Comparison of ENCODE assay signal across 22 cellular contexts in genomic region chr2:88252646-88253045, GRCh38.
"Had no signal": no experiment of that assay in that cellular context is flagged by ENCODE, and none has a peak within 500 bp of the region (broad histone marks: within the 10 kb centered on the region; RNA-seq: fewer than 3 reads in every experiment).

No MANE protein-coding gene starts in this region.

- H3K9me3 Mint-ChIP-seq: activated naive CD8-positive, alpha-beta T cell treated with anti-CD3 and anti-CD28 coated beads, Interleukin-2, amount 50 U/mL, for 24 hours; activated T-helper 1 cell treated with anti-CD3 and anti-CD28 coated beads, Interleukin-12 subunit alpha, Interleukin-12 subunit beta, Interleukin-2, Interleukin-4 antibody, amounts not matched to agents 30 ng/mL and 10 ng/mL and 1 ng/mL, durations not matched to agents 14 hours and 24 hours and 36 hours; type B pancreatic cell had no signal

- H3K9me3 ChIP-seq: heart left ventricle, lower lobe of right lung, thoracic aorta had no signal

- H3K27ac ChIP-seq: coronary artery, epithelial cell of prostate, heart left ventricle, lower lobe of right lung, thoracic aorta, WERI-Rb-1 had no signal

- H3K36me3 ChIP-seq: heart left ventricle, lower lobe of right lung, thoracic aorta, WERI-Rb-1 had no signal

- H3K4me1 Mint-ChIP-seq: activated naive CD8-positive, alpha-beta T cell treated with anti-CD3 and anti-CD28 coated beads, Interleukin-2, amount 50 U/mL, for 24 hours; neural crest cell had no signal

- H3K27ac Mint-ChIP-seq: activated CD8-positive, alpha-beta T cell treated with anti-CD3 and anti-CD28 coated beads, Interleukin-2, amount 10 ng/mL, durations not matched to agents 7 days and 5 days; activated naive CD8-positive, alpha-beta T cell treated with anti-CD3 and anti-CD28 coated beads, Interleukin-2, amount 50 U/mL, for 24 hours; activated T-helper 1 cell treated with anti-CD3 and anti-CD28 coated beads, Interleukin-12 subunit alpha, Interleukin-12 subunit beta, Interleukin-2, Interleukin-4 antibody, amounts not matched to agents 30 ng/mL and 10 ng/mL and 1 ng/mL, durations not matched to agents 14 hours and 24 hours and 36 hours; naive thymus-derived CD4-positive, alpha-beta T cell; progenitor cell of endocrine pancreas; type B pancreatic cell had no signal

- ATAC-seq: activated CD8-positive, alpha-beta T cell treated with anti-CD3 and anti-CD28 coated beads, Interleukin-2, amount 10 ng/mL, durations not matched to agents 7 days and 5 days; activated naive CD8-positive, alpha-beta T cell treated with anti-CD3 and anti-CD28 coated beads, Interleukin-2, amount 50 U/mL, for 24 hours; heart left ventricle; lower lobe of right lung; naive thymus-derived CD4-positive, alpha-beta T cell had no signal

- H3K4me1 ChIP-seq: lower lobe of right lung had no signal

- H3K4me3 Mint-ChIP-seq: activated CD8-positive, alpha-beta T cell treated with anti-CD3 and anti-CD28 coated beads, Interleukin-2, amount 10 ng/mL, durations not matched to agents 7 days and 5 days; activated naive CD8-positive, alpha-beta T cell treated with anti-CD3 and anti-CD28 coated beads, Interleukin-2, amount 50 U/mL, for 24 hours; activated T-helper 1 cell treated with anti-CD3 and anti-CD28 coated beads, Interleukin-12 subunit alpha, Interleukin-12 subunit beta, Interleukin-2, Interleukin-4 antibody, amounts not matched to agents 30 ng/mL and 10 ng/mL and 1 ng/mL, durations not matched to agents 14 hours and 24 hours and 36 hours; naive thymus-derived CD4-positive, alpha-beta T cell; neural crest cell; type B pancreatic cell had no signal

- DNase-seq: activated CD4-positive, alpha-beta T cell treated with anti-CD3 and anti-CD28 coated beads for 1 hour; activated CD4-positive, alpha-beta T cell treated with anti-CD3 and anti-CD28 coated beads, Interleukin-2, amount 50 U/mL, for 1 hour; activated CD8-positive, alpha-beta T cell treated with anti-CD3 and anti-CD28 coated beads, Interleukin-2, amount 10 ng/mL, durations not matched to agents 7 days and 5 days; activated gamma-delta T cell; activated naive CD4-positive, alpha-beta T cell treated with anti-CD3 and anti-CD28 coated beads, Interleukin-2, amount 50 U/mL, for 16 hours; activated naive CD8-positive, alpha-beta T cell treated with anti-CD3 and anti-CD28 coated beads, Interleukin-2, amount 50 U/mL, for 24 hours; cerebellar nuclear complex; heart left ventricle; left colon; lower lobe of right lung; naive thymus-derived CD4-positive, alpha-beta T cell; retina; stimulated activated CD4-positive, alpha-beta T cell treated with anti-CD3 and anti-CD28 coated beads, Interleukin-4, amount 100 ng/mL, for 1 hour; stimulated activated naive CD4-positive, alpha-beta T cell treated with Interleukin-2 at 50 U/mL for 16 hours; WERI-Rb-1 had no signal

- H3K4me3 ChIP-seq: coronary artery, heart left ventricle, lower lobe of right lung, thoracic aorta had no signal

- H3K36me3 Mint-ChIP-seq: naive thymus-derived CD4-positive, alpha-beta T cell; type B pancreatic cell had no signal
